In the genomic region with DNA sequence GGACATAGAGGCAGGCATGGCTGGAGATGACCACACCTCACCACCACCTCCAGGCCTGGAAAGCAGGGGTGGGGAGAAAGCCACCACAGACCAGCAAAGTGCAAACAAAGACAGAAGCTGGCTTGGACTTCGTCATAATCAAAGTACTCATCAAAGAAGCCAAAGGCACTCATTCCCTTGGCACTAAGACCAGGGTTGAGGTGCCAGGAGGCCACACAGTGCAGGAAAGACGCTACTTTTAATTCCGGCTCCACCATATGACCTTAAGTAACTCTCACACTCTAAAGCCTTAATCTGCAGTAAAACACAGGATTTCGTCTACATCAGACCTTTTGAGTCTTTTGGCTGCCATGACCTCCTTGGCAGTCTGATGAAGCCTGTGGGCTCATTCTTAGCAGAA, we compare ENCODE assay signal across 1 cellular context.
TF ChIP-seq lines count a peak whose summit lies in the region.

No MANE protein-coding gene starts in this region.

TF ChIP-seq in HepG2, 621 proteins besides CTCF, POLR2A, EP300 and RAD21 (continued from another document):
- TF ChIP-seq, protein P1, sequence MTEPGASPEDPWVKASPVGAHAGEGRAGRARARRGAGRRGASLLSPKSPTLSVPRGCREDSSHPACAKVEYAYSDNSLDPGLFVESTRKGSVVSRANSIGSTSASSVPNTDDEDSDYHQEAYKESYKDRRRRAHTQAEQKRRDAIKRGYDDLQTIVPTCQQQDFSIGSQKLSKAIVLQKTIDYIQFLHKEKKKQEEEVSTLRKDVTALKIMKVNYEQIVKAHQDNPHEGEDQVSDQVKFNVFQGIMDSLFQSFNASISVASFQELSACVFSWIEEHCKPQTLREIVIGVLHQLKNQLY (CRISPR knock-in tag; IDR thresholded peaks at IDR 0.05), result no peak
- no peak for TF ChIP-seq GABPB1 (CRISPR knock-in tag; IDR thresholded peaks at IDR 0.05)
- no peak for TF ChIP-seq PCBP1 (IDR thresholded peaks at IDR 0.05; ENCODE audit: borderline replicate concordance, low read depth, low read length)
- no peak for TF ChIP-seq GATAD1 (CRISPR knock-in tag; IDR thresholded peaks at IDR 0.05)
- TF ChIP-seq KDM4B (CRISPR knock-in tag; IDR thresholded peaks at IDR 0.05), result no peak
- TF ChIP-seq RBM22 (optimal IDR thresholded peaks at IDR 0.05; ENCODE audit: low read length), result no peak
- TF ChIP-seq, protein P2, sequence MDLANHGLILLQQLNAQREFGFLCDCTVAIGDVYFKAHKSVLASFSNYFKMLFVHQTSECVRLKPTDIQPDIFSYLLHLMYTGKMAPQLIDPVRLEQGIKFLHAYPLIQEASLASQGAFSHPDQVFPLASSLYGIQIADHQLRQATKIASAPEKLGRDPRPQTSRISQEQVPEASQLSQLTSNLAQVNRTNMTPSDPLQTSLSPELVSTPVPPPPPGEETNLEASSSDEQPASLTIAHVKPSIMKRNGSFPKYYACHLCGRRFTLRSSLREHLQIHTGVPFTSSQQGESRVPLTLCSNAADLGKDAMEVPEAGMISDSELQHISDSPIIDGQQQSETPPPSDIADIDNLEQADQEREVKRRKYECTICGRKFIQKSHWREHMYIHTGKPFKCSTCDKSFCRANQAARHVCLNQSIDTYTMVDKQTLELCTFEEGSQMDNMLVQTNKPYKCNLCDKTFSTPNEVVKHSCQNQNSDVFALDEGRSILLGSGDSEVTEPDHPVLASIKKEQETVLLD (CRISPR knock-in tag; IDR thresholded peaks at IDR 0.05; ENCODE audit: low read depth), result no peak
- TF ChIP-seq TCF12 (IDR thresholded peaks at IDR 0.05), result no peak
- no peak for TF ChIP-seq TCF12 (CRISPR knock-in tag; IDR thresholded peaks at IDR 0.05)
- TF ChIP-seq, protein P3, sequence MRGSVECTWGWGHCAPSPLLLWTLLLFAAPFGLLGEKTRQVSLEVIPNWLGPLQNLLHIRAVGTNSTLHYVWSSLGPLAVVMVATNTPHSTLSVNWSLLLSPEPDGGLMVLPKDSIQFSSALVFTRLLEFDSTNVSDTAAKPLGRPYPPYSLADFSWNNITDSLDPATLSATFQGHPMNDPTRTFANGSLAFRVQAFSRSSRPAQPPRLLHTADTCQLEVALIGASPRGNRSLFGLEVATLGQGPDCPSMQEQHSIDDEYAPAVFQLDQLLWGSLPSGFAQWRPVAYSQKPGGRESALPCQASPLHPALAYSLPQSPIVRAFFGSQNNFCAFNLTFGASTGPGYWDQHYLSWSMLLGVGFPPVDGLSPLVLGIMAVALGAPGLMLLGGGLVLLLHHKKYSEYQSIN (CRISPR knock-in tag; IDR thresholded peaks at IDR 0.05; ENCODE audit: borderline replicate concordance), result no peak
- TF ChIP-seq, protein P4, sequence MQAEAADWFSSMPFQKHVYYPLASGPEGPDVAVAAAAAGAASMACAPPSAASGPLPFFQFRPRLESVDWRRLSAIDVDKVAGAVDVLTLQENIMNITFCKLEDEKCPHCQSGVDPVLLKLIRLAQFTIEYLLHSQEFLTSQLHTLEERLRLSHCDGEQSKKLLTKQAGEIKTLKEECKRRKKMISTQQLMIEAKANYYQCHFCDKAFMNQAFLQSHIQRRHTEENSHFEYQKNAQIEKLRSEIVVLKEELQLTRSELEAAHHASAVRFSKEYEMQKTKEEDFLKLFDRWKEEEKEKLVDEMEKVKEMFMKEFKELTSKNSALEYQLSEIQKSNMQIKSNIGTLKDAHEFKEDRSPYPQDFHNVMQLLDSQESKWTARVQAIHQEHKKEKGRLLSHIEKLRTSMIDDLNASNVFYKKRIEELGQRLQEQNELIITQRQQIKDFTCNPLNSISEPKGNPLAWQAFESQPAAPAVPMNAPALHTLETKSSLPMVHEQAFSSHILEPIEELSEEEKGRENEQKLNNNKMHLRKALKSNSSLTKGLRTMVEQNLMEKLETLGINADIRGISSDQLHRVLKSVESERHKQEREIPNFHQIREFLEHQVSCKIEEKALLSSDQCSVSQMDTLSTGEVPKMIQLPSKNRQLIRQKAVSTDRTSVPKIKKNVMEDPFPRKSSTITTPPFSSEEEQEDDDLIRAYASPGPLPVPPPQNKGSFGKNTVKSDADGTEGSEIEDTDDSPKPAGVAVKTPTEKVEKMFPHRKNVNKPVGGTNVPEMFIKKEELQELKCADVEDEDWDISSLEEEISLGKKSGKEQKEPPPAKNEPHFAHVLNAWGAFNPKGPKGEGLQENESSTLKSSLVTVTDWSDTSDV (CRISPR knock-in tag; IDR thresholded peaks at IDR 0.05), result no peak
- TF ChIP-seq HMG20B (CRISPR knock-in tag; conservative IDR thresholded peaks at IDR 0.05), result no peak
- no peak for TF ChIP-seq MEIS2 (CRISPR knock-in tag; IDR thresholded peaks at IDR 0.05)
- no peak for TF ChIP-seq ERF (CRISPR knock-in tag; IDR thresholded peaks at IDR 0.05)
- TF ChIP-seq, protein P5, sequence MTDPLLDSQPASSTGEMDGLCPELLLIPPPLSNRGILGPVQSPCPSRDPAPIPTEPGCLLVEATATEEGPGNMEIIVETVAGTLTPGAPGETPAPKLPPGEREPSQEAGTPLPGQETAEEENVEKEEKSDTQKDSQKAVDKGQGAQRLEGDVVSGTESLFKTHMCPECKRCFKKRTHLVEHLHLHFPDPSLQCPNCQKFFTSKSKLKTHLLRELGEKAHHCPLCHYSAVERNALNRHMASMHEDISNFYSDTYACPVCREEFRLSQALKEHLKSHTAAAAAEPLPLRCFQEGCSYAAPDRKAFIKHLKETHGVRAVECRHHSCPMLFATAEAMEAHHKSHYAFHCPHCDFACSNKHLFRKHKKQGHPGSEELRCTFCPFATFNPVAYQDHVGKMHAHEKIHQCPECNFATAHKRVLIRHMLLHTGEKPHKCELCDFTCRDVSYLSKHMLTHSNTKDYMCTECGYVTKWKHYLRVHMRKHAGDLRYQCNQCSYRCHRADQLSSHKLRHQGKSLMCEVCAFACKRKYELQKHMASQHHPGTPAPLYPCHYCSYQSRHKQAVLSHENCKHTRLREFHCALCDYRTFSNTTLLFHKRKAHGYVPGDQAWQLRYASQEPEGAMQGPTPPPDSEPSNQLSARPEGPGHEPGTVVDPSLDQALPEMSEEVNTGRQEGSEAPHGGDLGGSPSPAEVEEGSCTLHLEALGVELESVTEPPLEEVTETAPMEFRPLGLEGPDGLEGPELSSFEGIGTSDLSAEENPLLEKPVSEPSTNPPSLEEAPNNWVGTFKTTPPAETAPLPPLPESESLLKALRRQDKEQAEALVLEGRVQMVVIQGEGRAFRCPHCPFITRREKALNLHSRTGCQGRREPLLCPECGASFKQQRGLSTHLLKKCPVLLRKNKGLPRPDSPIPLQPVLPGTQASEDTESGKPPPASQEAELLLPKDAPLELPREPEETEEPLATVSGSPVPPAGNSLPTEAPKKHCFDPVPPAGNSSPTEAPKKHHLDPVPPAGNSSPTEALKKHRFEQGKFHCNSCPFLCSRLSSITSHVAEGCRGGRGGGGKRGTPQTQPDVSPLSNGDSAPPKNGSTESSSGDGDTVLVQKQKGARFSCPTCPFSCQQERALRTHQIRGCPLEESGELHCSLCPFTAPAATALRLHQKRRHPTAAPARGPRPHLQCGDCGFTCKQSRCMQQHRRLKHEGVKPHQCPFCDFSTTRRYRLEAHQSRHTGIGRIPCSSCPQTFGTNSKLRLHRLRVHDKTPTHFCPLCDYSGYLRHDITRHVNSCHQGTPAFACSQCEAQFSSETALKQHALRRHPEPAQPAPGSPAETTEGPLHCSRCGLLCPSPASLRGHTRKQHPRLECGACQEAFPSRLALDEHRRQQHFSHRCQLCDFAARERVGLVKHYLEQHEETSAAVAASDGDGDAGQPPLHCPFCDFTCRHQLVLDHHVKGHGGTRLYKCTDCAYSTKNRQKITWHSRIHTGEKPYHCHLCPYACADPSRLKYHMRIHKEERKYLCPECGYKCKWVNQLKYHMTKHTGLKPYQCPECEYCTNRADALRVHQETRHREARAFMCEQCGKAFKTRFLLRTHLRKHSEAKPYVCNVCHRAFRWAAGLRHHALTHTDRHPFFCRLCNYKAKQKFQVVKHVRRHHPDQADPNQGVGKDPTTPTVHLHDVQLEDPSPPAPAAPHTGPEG (CRISPR knock-in tag; IDR thresholded peaks at IDR 0.05), result no peak
- TF ChIP-seq ZSCAN25 (CRISPR knock-in tag; IDR thresholded peaks at IDR 0.05), result no peak
- TF ChIP-seq EHMT2 (IDR thresholded peaks at IDR 0.05; ENCODE audit: borderline replicate concordance, low read depth, low read length), result no peak
- TF ChIP-seq NR3C1 (CRISPR knock-in tag; IDR thresholded peaks at IDR 0.05), result no peak
